ENCODE assay signal across 14 cellular contexts in the genomic region with DNA sequence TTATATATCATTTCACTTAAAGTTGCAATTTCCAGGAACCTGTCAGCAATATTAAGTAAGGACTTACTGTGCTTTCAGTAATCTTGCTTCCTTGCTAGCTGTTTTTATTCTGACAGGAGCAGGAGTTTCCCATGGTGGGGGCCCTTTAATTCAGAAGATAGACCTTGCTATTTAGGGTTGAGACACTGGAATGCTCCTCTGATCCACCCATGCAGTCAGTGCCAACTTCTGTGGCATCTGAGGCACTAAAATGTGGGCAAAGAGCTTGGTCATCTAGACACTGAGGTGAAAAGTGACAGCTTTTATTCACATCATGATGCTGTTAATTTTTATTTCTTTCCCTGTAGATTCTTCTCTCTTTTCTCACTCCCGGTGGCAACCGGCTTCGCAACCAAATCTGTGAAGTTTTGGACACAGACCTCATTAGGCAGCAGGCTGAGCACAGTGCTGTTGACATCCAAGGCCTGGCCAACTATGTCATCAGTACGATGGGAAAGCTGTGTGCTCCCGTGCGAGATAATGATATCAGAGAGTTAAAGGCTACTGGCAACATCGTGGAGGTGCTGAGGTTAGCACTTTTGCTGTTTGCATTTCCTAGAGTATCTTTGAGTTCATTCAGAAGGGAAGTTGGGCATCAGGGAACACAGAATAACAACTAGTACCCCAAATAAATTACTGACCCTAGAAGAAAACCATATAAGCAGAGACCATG.
"Had no signal": no experiment of that assay in that cellular context is flagged by ENCODE, and none has a peak within 500 bp of the region (broad histone marks: within the 10 kb centered on the region; RNA-seq: fewer than 3 reads in every experiment).

No MANE protein-coding gene starts in this region.

- DNase-seq: activated CD4-positive, alpha-beta T cell treated with anti-CD3 and anti-CD28 coated beads for 48 hours; activated effector memory CD4-positive, alpha-beta T cell treated with Interleukin-2 at 50 U/mL for 16 hours; activated T-cell treated with anti-CD3 and anti-CD28 coated beads for 4 hours; anterior cingulate cortex; endodermal cell; mesendoderm; pancreas; spleen; stimulated activated CD4-positive, alpha-beta T cell treated with anti-CD3 and anti-CD28 coated beads, Interleukin-1b, Interleukin-23, amount 100 ng/mL, for 48 hours; substantia nigra; T-cell; trophoblast cell had no signal

- H3K27me3 Mint-ChIP-seq: activated naive CD8-positive, alpha-beta T cell; stimulated activated memory B cell treated with anti-CD40 and anti-IgM and Interleukin-4, amounts not matched to agents 10 μg/mL and 1 μg/mL and 100 μg/mL, for 72 hours; T-cell had no signal

- H3K4me1 Mint-ChIP-seq: endodermal cell had no signal

- H3K9me3 ChIP-seq: pancreas, spleen had no signal

- H3K9me3 Mint-ChIP-seq: endodermal cell; stimulated activated memory B cell treated with anti-CD40 and anti-IgM and Interleukin-4, amounts not matched to agents 10 μg/mL and 1 μg/mL and 100 μg/mL, for 72 hours; T-cell had no signal

- H3K27me3 ChIP-seq: pancreas, spleen had no signal

- H3K4me3 Mint-ChIP-seq: activated naive CD8-positive, alpha-beta T cell; endodermal cell; stimulated activated memory B cell treated with anti-CD40 and anti-IgM and Interleukin-4, amounts not matched to agents 10 μg/mL and 1 μg/mL and 100 μg/mL, for 72 hours; T-cell had no signal

- H3K27ac Mint-ChIP-seq: activated naive CD8-positive, alpha-beta T cell; endodermal cell; stimulated activated memory B cell treated with anti-CD40 and anti-IgM and Interleukin-4, amounts not matched to agents 10 μg/mL and 1 μg/mL and 100 μg/mL, for 72 hours; T-cell had no signal

- H3K4me3 ChIP-seq: pancreas, spleen had no signal

- ATAC-seq: stimulated activated memory B cell treated with anti-CD40 and anti-IgM and Interleukin-4, amounts not matched to agents 10 μg/mL and 1 μg/mL and 100 μg/mL, for 72 hours; T-cell had no signal

- H3K27ac ChIP-seq: pancreas, spleen had no signal

- H3K4me1 ChIP-seq: pancreas had no signal
